ENCODE assay signal across 9 cellular contexts in the genomic region with DNA sequence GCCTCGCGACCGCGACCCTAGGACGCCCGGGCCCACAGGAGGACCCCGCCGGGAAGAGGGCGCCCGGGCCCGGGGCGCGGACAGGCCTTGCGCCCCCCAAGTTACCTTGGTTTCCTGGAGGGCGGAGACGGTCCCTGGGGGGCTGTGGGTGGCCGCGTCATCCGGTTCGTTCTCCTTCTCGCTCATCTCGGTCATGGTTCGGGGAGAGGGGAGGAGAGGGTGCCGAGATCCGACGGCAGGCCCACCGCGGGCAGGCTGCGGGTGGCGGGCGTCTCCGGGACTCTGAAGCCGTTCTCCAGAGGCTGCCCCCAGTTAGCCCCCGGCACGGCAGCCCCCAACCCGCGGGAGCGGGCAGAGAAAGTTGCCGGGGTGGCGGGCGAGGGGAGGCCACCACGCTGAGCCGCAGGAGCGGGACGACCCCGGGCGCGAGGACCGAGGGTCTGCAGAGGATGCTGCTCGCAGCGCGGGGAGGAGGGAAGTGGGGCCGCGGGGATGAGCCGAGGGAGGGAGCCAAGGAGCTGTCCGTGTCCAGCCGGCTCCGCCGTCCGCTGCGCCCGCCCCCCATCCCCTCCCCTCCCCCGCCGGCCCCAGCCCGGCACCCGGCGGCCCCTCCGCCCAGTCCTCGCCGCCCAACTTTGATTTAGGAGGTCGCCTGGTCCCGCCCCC. TPM values are rescaled to one million over a fixed set of nuclear protein-coding genes. Genes with fewer than 3 reads are reported as not detected.
DNase-seq lines count a peak whose midpoint lies in the region; ATAC-seq, FAIRE-seq and TF ChIP-seq lines count a peak whose summit lies in the region.
"Had no signal": no experiment of that assay in that cellular context is flagged by ENCODE, and none has a peak within 500 bp of the region (broad histone marks: within the 10 kb centered on the region; RNA-seq: fewer than 3 reads in every experiment).

A gene with protein sequence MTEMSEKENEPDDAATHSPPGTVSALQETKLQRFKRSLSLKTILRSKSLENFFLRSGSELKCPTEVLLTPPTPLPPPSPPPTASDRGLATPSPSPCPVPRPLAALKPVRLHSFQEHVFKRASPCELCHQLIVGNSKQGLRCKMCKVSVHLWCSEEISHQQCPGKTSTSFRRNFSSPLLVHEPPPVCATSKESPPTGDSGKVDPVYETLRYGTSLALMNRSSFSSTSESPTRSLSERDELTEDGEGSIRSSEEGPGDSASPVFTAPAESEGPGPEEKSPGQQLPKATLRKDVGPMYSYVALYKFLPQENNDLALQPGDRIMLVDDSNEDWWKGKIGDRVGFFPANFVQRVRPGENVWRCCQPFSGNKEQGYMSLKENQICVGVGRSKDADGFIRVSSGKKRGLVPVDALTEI (minus strand): TSS at position 638 of the 666 bp plus-strand sequence. CDS start 443 bp downstream, at position 195.

- H3K4me3 ChIP-seq in GM12878: no peak within 1 kb of the TSS
- peak within 1 kb of the TSS; percentile 12 to 30 for H3K4me3 ChIP-seq in left lung
- peak within 1 kb of the TSS; percentile 24 to 59 for H3K4me3 ChIP-seq in testis

- no peak within 1 kb of the TSS for H2AFZ ChIP-seq in GM12878 (ENCODE audit: control insufficient read depth, low read depth, low read length)

- RAD21 ChIA-PET in GM12878 (lab: Charles Lee; ENCODE audit: unreplicated experiment): no interaction called here

- no peak within 1 kb of the TSS for H3K27ac Mint-ChIP-seq in activated CD4-positive, alpha-beta T cell treated with anti-CD3 and anti-CD28 coated beads, Interleukin-2, amount 10 ng/mL, durations not matched to agents 24 days and 14 days

- POLR2A ChIA-PET in GM12878 (lab: Charles Lee): no interaction called here

- peak within 1 kb of the TSS; percentile 74 for H3K4me3 Mint-ChIP-seq in activated CD4-positive, alpha-beta T cell treated with anti-CD3 and anti-CD28 coated beads, Interleukin-2, amount 10 ng/mL, durations not matched to agents 24 days and 14 days

- no peak for TF ChIP-seq EP300 in GM12878 (IDR thresholded peaks at IDR 0.05; ENCODE audit: borderline replicate concordance in 1 of 2, control insufficient read depth in 1 of 2, low read depth in 2 of 2, low read length in 2 of 2)

- TF ChIP-seq CTCF in GM12878 (IDR thresholded peaks at IDR 0.05 in 2 of 3, conservative IDR thresholded peaks at IDR 0.05 in 1 of 3; ENCODE audit: control insufficient read depth in 2 of 3, extremely low read depth in 1 of 3, insufficient read depth in 1 of 3, low read depth in 3 of 3, low read length in 3 of 3): no peak
- no peak for TF ChIP-seq CTCF in left lung (IDR thresholded peaks at IDR 0.05)
- no peak for TF ChIP-seq CTCF in testis (IDR thresholded peaks at IDR 0.05)

- H3K79me2 ChIP-seq in GM12878 (ENCODE audit: control insufficient read depth, insufficient read depth, low read length): no peaks in the 10 kb centered on the region

- H3K4me1 ChIP-seq in GM12878 (ENCODE audit: control insufficient read depth, insufficient read depth, low read length) (no peaks in the 10 kb centered on the region), left lung (peaks cover 12 to 20% of the 10 kb centered on the region in 2 donors), testis (peaks cover 11% of the 10 kb centered on the region)

- ATAC-seq in GM12878 (no peak), left lung (peak; percentile 34), HG03039 (IDR thresholded peaks at IDR 0.05; ENCODE audit: unreplicated experiment) (no peak), HG02970 (IDR thresholded peaks at IDR 0.05; ENCODE audit: low FRiP score, unreplicated experiment) (no peak)

- no peak for TF ChIP-seq POLR2A in GM12878 (IDR thresholded peaks at IDR 0.05; ENCODE audit: low read depth, low read length)
- TF ChIP-seq POLR2A in testis (IDR thresholded peaks at IDR 0.05): no peak

- peaks cover 4% of the 10 kb centered on the region for H3K4me1 Mint-ChIP-seq in activated CD4-positive, alpha-beta T cell treated with anti-CD3 and anti-CD28 coated beads, Interleukin-2, amount 10 ng/mL, durations not matched to agents 24 days and 14 days

- FAIRE-seq in GM12878 (lab: Jason Lieb, UNC): no peak
- FAIRE-seq: pancreas had no signal

- H3K9me3 ChIP-seq in GM12878 (replicated peaks; ENCODE audit: control insufficient read depth, insufficient read depth, low read length) (no peaks in the 10 kb centered on the region), left lung (no peaks in the 10 kb centered on the region), testis (no peaks in the 10 kb centered on the region)
- H3K9me3 ChIP-seq: pancreas had no signal

- no peak within 1 kb of the TSS for H3K9ac ChIP-seq in GM12878 (ENCODE audit: control insufficient read depth, insufficient read depth, low read length)

- SMC1A ChIA-PET in GM12878 (lab: Charles Lee; ENCODE audit: uncharacterized antibody, unreplicated experiment): no interaction called here

- intact Hi-C loops in activated CD4-positive, alpha-beta T cell treated with anti-CD3 and anti-CD28 coated beads, Interleukin-2, amount 10 ng/mL, durations not matched to agents 24 days and 14 days (cut with micrococcal nuclease): no loop called here
- intact Hi-C loops in GM12878 (cut with micrococcal nuclease; ENCODE audit: unreplicated experiment) (no loop called here), left lung (cut with DNase I) (no loop called here), testis (cut with DNase I; ENCODE audit: low total_unique reads) (no loop called here)

- H3K27me3 ChIP-seq in GM12878 (replicated peaks in 1 of 2; ENCODE audit: control insufficient read depth in 2 of 2, insufficient read depth in 2 of 2, low read length in 1 of 2): peaks cover 4 to 8% of the 10 kb centered on the region in 2 experiments; a peak in 3 of 4 replicates
- H3K27me3 ChIP-seq in left lung: peaks cover 30 to 83% of the 10 kb centered on the region in 2 donors
- no peaks in the 10 kb centered on the region for H3K27me3 ChIP-seq in testis

- no peak within 1 kb of the TSS for H3K27ac ChIP-seq in GM12878 (ENCODE audit: control insufficient read depth, insufficient read depth)
- H3K27ac ChIP-seq in left lung: no peak within 1 kb of the TSS
- no peak within 1 kb of the TSS for H3K27ac ChIP-seq in testis
- H3K27ac ChIP-seq: pancreas had no signal

- no peaks in the 10 kb centered on the region for H4K20me1 ChIP-seq in GM12878 (ENCODE audit: control insufficient read depth, insufficient read depth)

- no peak for DNase-seq in activated CD4-positive, alpha-beta T cell treated with anti-CD3 and anti-CD28 coated beads, Interleukin-2, amount 10 ng/mL, durations not matched to agents 24 days and 14 days
- DNase-seq in activated CD4-positive, alpha-beta T cell treated with anti-CD3 and anti-CD28 coated beads, Interleukin-2, amount 50 U/mL, for 1 hour: no peak
- DNase-seq in GM12878 (ENCODE audit: low read depth, low spot score) (no peak), left lung (no peak), testis (no peak), DMS53 treated with DMSO at 0.1 percent for 48 hours (lab: John Stamatoyannopoulos, UW; ENCODE audit: unreplicated experiment) (no peak)

- BruUV-seq in GM12878 (replicated peaks; lab: Mats Ljungman, UMichigan): no TSS peak

- peaks cover 46% of the 10 kb centered on the region for H3K27me3 Mint-ChIP-seq in activated CD4-positive, alpha-beta T cell treated with anti-CD3 and anti-CD28 coated beads, Interleukin-2, amount 10 ng/mL, durations not matched to agents 24 days and 14 days

- H3K9me3 Mint-ChIP-seq in activated CD4-positive, alpha-beta T cell treated with anti-CD3 and anti-CD28 coated beads, Interleukin-2, amount 10 ng/mL, durations not matched to agents 24 days and 14 days: no peaks in the 10 kb centered on the region

- in situ Hi-C loops in GM12878 (cut with MboI): no loop called here

- TF ChIP-seq RAD21 in GM12878 (IDR thresholded peaks at IDR 0.05; ENCODE audit: insufficient read depth, low read depth, low read length): no peak

- WGBS in GM12878 (ENCODE audit: insufficient coverage, insufficient replicate concordance, low lambda C conversion rate, missing lambda C conversion rate): 2% methylated on average over 35 of the region's 72 CpGs
- 1% methylated on average over 51 of the region's 72 CpGs; no CpG with 5 or more reads in 1 of the 2 donors for WGBS in testis, 2 donors

- no peak within 1 kb of the TSS for H3K4me2 ChIP-seq in GM12878 (ENCODE audit: control insufficient read depth, insufficient read depth)

- H3K36me3 Mint-ChIP-seq in activated CD4-positive, alpha-beta T cell treated with anti-CD3 and anti-CD28 coated beads, Interleukin-2, amount 10 ng/mL, durations not matched to agents 24 days and 14 days (ENCODE audit: low read depth): no peaks in the 10 kb centered on the region

- CTCF ChIA-PET in GM12878 (lab: Yijun Ruan, JAX): interaction anchor here (1.6 kb wide), 1 partner anchor 19 kb away, joined by 4 read pairs; no protein-coding TSS in a partner anchor

- H3K36me3 ChIP-seq in GM12878 (ENCODE audit: control insufficient read depth in 2 of 2, insufficient read depth in 2 of 2, low read length in 1 of 2): no peaks in the 10 kb centered on the region
- no peaks in the 10 kb centered on the region for H3K36me3 ChIP-seq in left lung
- H3K36me3 ChIP-seq in testis (ENCODE audit: low read depth, missing control alignments): no peaks in the 10 kb centered on the region
- H3K36me3 ChIP-seq: pancreas had no signal

TF ChIP-seq in GM12878, 131 proteins besides CTCF, POLR2A, EP300 and RAD21:
- no peak for TF ChIP-seq IKZF1 (conservative IDR thresholded peaks at IDR 0.05)
- peak; percentile 18 for TF ChIP-seq MEF2B (IDR thresholded peaks at IDR 0.05; ENCODE audit: partially characterized antibody, poor library complexity, severe bottlenecking)

RNA-seq across cellular contexts. Expression of the gene that starts here (rescaled TPM):
- total RNA-seq in activated CD4-positive, alpha-beta T cell treated with anti-CD3 and anti-CD28 coated beads, Interleukin-2, amount 10 ng/mL, durations not matched to agents 24 days and 14 days: not detected in 2 replicates
- total RNA-seq in GM12878 (2013; cell fraction: nucleolus; rRNA removed): not detected in 2 replicates
- total RNA-seq in GM12878 (2014; rRNA removed): not detected in 2 replicates
- total RNA-seq in GM12878 (2014; rRNA removed; fragmentation: Illumina TruSeq; extraction: Trizol): 0.04 TPM in 1 of 2 replicates, not detected in the other
- not detected in 2 replicates for total RNA-seq in GM12878 (2021)
- not detected for polyA plus RNA-seq in GM12878 (2011; ENCODE audit: low read depth)
- polyA plus RNA-seq in GM12878 (2011; rRNA removed): not detected in 2 replicates
- polyA plus RNA-seq in GM12878 (2011; cell fraction: cytosol; rRNA removed): not detected in 2 replicates
- polyA plus RNA-seq in GM12878 (2011; cell fraction: nucleus; rRNA removed): not detected in 2 replicates
- 0.04 TPM in 1 of 2 replicates, not detected in the other for polyA plus RNA-seq in GM12878 (2012)
- polyA plus RNA-seq in GM12878 (2014; fragmentation: Illumina TruSeq; extraction: Trizol): not detected in 2 replicates
- not detected for polyA plus RNA-seq in GM12878 (2014; fragmentation: Nextera tagmentation; extraction: Ambion mirVana)
- not detected in 2 replicates for polyA plus RNA-seq in GM12878 (2014; rRNA removed)
- not detected for polyA plus RNA-seq in GM12878 (2016; fragmentation: Nextera tagmentation; extraction: Ambion mirVana)
- not detected in 2 replicates for polyA minus RNA-seq in GM12878 (2011; rRNA and poly(A)+ RNA removed)
- polyA minus RNA-seq in GM12878 (2011; cell fraction: cytosol; rRNA and poly(A)+ RNA removed): not detected in 2 replicates
- polyA minus RNA-seq in GM12878 (2011; cell fraction: nucleus; rRNA and poly(A)+ RNA removed): not detected in 2 replicates
- under 1 TPM; 0.17 to 0.55 TPM for total RNA-seq in left lung
- under 1 TPM; 0.24 to 0.37 TPM for total RNA-seq in testis
- polyA plus RNA-seq in testis (ENCODE audit: insufficient read depth, low read depth, low replicate concordance): 1.1 TPM

Comparison
In these comparisons a context has a peak if more than half of its experiments do, and no peak if none do; other contexts are left out.
1. Peak in ATAC-seq and H3K4me3 ChIP-seq in left lung; RNA of the gene not detected or under 1 TPM.